In genomic region chr2:112516801-112517200, GRCh38 we compare ENCODE assay signal across 25 cellular contexts. TPM values are rescaled to one million over a fixed set of nuclear protein-coding genes. Genes with fewer than 3 reads are reported as not detected.
DNase-seq lines count a peak whose midpoint lies in the region; TF ChIP-seq lines count a peak whose summit lies in the region.
"Had no signal": no experiment of that assay in that cellular context is flagged by ENCODE, and none has a peak within 500 bp of the region (broad histone marks: within the 10 kb centered on the region; RNA-seq: fewer than 3 reads in every experiment).

No MANE protein-coding gene starts in this region.

- CTCF ChIA-PET in HEK293T (lab: Yijun Ruan, JAX) = interaction anchor here (0.6 kb wide), 1 partner anchor 21 kb away, joined by 3 read pairs; no protein-coding TSS in a partner anchor

- TF ChIP-seq CTCF in osteoblast (IDR thresholded peaks at IDR 0.05; ENCODE audit: extremely low read depth, low read depth, low read length) (no peak), esophagus squamous epithelium (IDR thresholded peaks at IDR 0.05) (no peak)

- H4K20me1 ChIP-seq in osteoblast (ENCODE audit: insufficient read depth, low read length) = no peaks in the 10 kb centered on the region
- H4K20me1 ChIP-seq: BLaER1 had no signal

- H2AFZ ChIP-seq in osteoblast (ENCODE audit: low read length) = no peak overlapping the region

- no peak overlapping the region for H3K4me2 ChIP-seq in osteoblast (ENCODE audit: insufficient read depth, low read length)
- H3K4me2 ChIP-seq: BLaER1 had no signal

- H3K9me3 ChIP-seq in osteoblast (ENCODE audit: low read depth, low read length) (no peaks in the 10 kb centered on the region), esophagus squamous epithelium (no peaks in the 10 kb centered on the region)
- H3K9me3 ChIP-seq: BE2C had no signal

- peaks cover 36% of the 10 kb centered on the region for H3K36me3 ChIP-seq in osteoblast (ENCODE audit: insufficient read depth, low read length)
- peaks cover 0 to 90% (median 12%) of the 10 kb centered on the region in 3 donors for H3K36me3 ChIP-seq in esophagus squamous epithelium

- H3K27ac ChIP-seq in angular gyrus (ENCODE audit: low read depth, low read length) = peak overlapping the region; percentile 45
- peak overlapping the region; percentile 44 for H3K27ac ChIP-seq in caudate nucleus (ENCODE audit: low read depth, low read length)
- no peak overlapping the region for H3K27ac ChIP-seq in osteoblast (ENCODE audit: low read depth, low read length)
- H3K27ac ChIP-seq in esophagus squamous epithelium = no peak overlapping the region
- H3K27ac ChIP-seq: BLaER1 had no signal

- TF ChIP-seq POLR2A in esophagus squamous epithelium (IDR thresholded peaks at IDR 0.05) = no peak

- intact Hi-C loops in esophagus squamous epithelium (cut with DNase I) = no loop called here

- POLR2A ChIA-PET in HEK293T (lab: Yijun Ruan, JAX) = no interaction called here

- 97 to 99% methylated on average over 3 of the region's 3 CpGs for WGBS in esophagus squamous epithelium, 2 donors

- DNase-seq in caudate nucleus (lab: John Stamatoyannopoulos, UW) (peak in 10 of 61 donors; percentile 11 to 73 (median 30)), osteoblast (ENCODE audit: insufficient read length, low spot score, missing footprints) (peak; percentile 36), putamen (ENCODE audit: low spot score) (peak; percentile 66), HEK293T (ENCODE audit: extremely low spot score) (no peak), retina (no peak), SHP77 treated with DMSO at 0.1 percent for 48 hours (lab: John Stamatoyannopoulos, UW) (no peak), esophagus squamous epithelium (lab: John Stamatoyannopoulos, UW) (no peak)
- DNase-seq: 8988T; ACHN; BE2C; C1 segment of cervical spinal cord; CD4-positive, alpha-beta memory T cell; CD4-positive, CD25-positive, alpha-beta regulatory T cell; CD8-positive, alpha-beta memory T cell; COR-L47; DMS 273 treated with DMSO at 0.1 percent for 48 hours; DMS153; DMS53; DMS79; DND-41; EL; GDM1 had no signal

- H3K4me3 ChIP-seq in osteoblast (ENCODE audit: insufficient read depth, low read length) = no peak overlapping the region
- no peak overlapping the region for H3K4me3 ChIP-seq in esophagus squamous epithelium
- H3K4me3 ChIP-seq: BLaER1, GM12878 had no signal

- peaks cover 10% of the 10 kb centered on the region for H3K79me2 ChIP-seq in osteoblast (ENCODE audit: insufficient read depth, low read length)

- H3K27me3 ChIP-seq in osteoblast (ENCODE audit: insufficient read depth, low read length) = no peaks in the 10 kb centered on the region
- H3K27me3 ChIP-seq in esophagus squamous epithelium = no peaks in the 10 kb centered on the region
- H3K27me3 ChIP-seq: BE2C, BLaER1 had no signal

- no peaks in the 10 kb centered on the region for H3K4me1 ChIP-seq in osteoblast (ENCODE audit: insufficient read depth, low read length)
- H3K4me1 ChIP-seq in esophagus squamous epithelium = no peaks in the 10 kb centered on the region
- H3K4me1 ChIP-seq: BE2C, BLaER1 had no signal

TF ChIP-seq in HEK293T, 16 proteins besides CTCF, POLR2A, EP300 and RAD21:
- TF ChIP-seq SP1 (IDR thresholded peaks at IDR 0.05) = no peak
- no peak for TF ChIP-seq ZNF384 (IDR thresholded peaks at IDR 0.05)
- no peak for TF ChIP-seq FOXK2 (IDR thresholded peaks at IDR 0.05)
- TF ChIP-seq L3MBTL2 (conservative IDR thresholded peaks at IDR 0.05) = no peak
- TF ChIP-seq ELF4 (IDR thresholded peaks at IDR 0.05) = no peak
- TF ChIP-seq ARNT (IDR thresholded peaks at IDR 0.05) = no peak
- no peak for TF ChIP-seq NFRKB (IDR thresholded peaks at IDR 0.05)

RNA-seq across cellular contexts. Expression of gene POLR1B, which starts 25.5 kb away (rescaled TPM):
- total RNA-seq in osteoblast (10.5 and 10.9 TPM in 2 replicates), esophagus squamous epithelium (10 to 100 TPM; 16.7 to 31.3 (median 21.1) TPM)

RNA-seq across cellular contexts. Expression of gene TTL, which starts 34.8 kb away (rescaled TPM):
- total RNA-seq in osteoblast (59.0 and 65.7 TPM in 2 replicates), esophagus squamous epithelium (10 to 100 TPM; 11.6 to 24.2 (median 21.4) TPM)

Comparison
In these comparisons a context has a peak if more than half of its experiments do, and no peak if none do; other contexts are left out.
1. H3K27ac ChIP-seq: peak in angular gyrus (single experiment) and caudate nucleus (single experiment); none in osteoblast (single experiment) and esophagus squamous epithelium (0 of 4).
2. DNase-seq: peak in osteoblast (single experiment) and putamen (single experiment); none in HEK293T (single experiment), retina (single experiment), SHP77 treated with DMSO at 0.1 percent for 48 hours (single experiment) and esophagus squamous epithelium (single experiment).